12 cellular contexts compared by ENCODE assay signal in the genomic region with DNA sequence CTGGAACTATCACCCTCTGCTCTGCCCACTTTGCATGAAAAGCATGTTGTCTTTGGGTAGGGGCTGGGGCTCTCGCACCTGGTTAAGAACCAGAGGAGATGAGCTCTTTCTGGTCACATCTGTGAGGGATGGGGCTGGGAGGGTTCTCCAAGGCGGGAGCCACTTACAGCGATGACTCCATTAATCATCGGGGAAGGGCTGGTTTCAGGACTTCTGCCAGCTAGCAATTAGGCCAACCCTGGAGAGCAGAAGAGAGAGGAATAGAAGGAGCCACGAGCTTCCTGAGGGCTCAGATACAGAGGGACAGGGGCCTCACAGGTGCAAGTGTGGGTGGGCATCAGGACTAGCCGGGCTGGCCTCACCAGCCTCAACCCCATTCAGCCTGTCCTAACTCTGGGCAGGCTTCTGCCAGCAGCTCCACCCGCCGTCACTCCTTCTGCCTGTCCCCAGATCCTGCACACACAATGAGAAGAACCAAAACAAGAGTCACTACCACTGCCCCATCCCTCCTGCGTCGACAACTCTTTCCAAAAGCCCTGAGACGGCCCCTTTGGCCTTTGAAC. TPM values are rescaled to one million over a fixed set of nuclear protein-coding genes. Genes with fewer than 3 reads are reported as not detected.
DNase-seq lines count a peak whose midpoint lies in the region; ATAC-seq and TF ChIP-seq lines count a peak whose summit lies in the region.
"Had no signal": no experiment of that assay in that cellular context is flagged by ENCODE, and none has a peak within 500 bp of the region (broad histone marks: within the 10 kb centered on the region; RNA-seq: fewer than 3 reads in every experiment).

No MANE protein-coding gene starts in this region.

- intact Hi-C loops in heart right ventricle (cut with DNase I) (no loop called here), stomach (cut with DNase I; ENCODE audit: low total_unique reads) (no loop called here)

- H3K9me3 ChIP-seq in heart right ventricle: no peaks in the 10 kb centered on the region
- no peaks in the 10 kb centered on the region for H3K9me3 ChIP-seq in stomach
- H3K9me3 ChIP-seq: neutrophil had no signal

- TF ChIP-seq EP300 in stomach (IDR thresholded peaks at IDR 0.05): no peak

- TF ChIP-seq POLR2A in stomach (IDR thresholded peaks at IDR 0.05): no peak

- TF ChIP-seq CTCF in RWPE1 (conservative IDR thresholded peaks at IDR 0.05; ENCODE audit: low read depth) (no peak), heart right ventricle (IDR thresholded peaks at IDR 0.05) (no peak), stomach (IDR thresholded peaks at IDR 0.05) (no peak)

- H3K36me3 ChIP-seq in heart right ventricle (peaks cover 0 to 35% (median 11%) of the 10 kb centered on the region in 9 donors), stomach (peaks cover 3 to 33% (median 18%) of the 10 kb centered on the region in 4 donors)
- H3K36me3 ChIP-seq: neutrophil had no signal

- POLR2A ChIA-PET in RWPE1 (lab: Yijun Ruan, JAX; ENCODE audit: low non-redundant PET): no interaction called here

- H3K4me3 ChIP-seq in heart right ventricle (peak overlapping the region in 2 of 10 donors; percentile 0 to 54), stomach (no peak overlapping the region)

- WGBS in heart right ventricle, 2 donors: 43 to 46% methylated on average over 11 of the region's 11 CpGs
- WGBS in stomach, 5 donors: 57 to 79% (median 67%) methylated on average over 10 to 11 of the region's 11 CpGs

- CTCF ChIA-PET in RWPE1 (lab: Yijun Ruan, JAX): interaction anchor here (0.6 to 2.8 kb wide), 3 partner anchors 14 to 32 kb away, joined by 3 to 13 read pairs (median 3); no protein-coding TSS in a partner anchor

- DNase-seq in DMS 273 (lab: John Stamatoyannopoulos, UW; ENCODE audit: unreplicated experiment): peak; percentile 52
- DNase-seq in DMS 273 treated with DMSO at 0.1 percent for 48 hours (lab: John Stamatoyannopoulos, UW): no peak
- no peak for DNase-seq in RWPE1 (ENCODE audit: low spot score)
- DNase-seq in heart right ventricle: peak in 1 of 2 donors; percentile 29
- no peak for DNase-seq in stomach

- H3K27me3 ChIP-seq in heart right ventricle: no peaks in the 10 kb centered on the region
- no peaks in the 10 kb centered on the region for H3K27me3 ChIP-seq in stomach
- H3K27me3 ChIP-seq: neutrophil had no signal

- H3K4me1 ChIP-seq in heart right ventricle: peaks cover 35 to 80% (median 69%) of the 10 kb centered on the region in 9 donors
- H3K4me1 ChIP-seq in stomach: peaks cover 0 to 50% (median 23%) of the 10 kb centered on the region in 4 donors

- peak in 3 of 8 donors; percentile 6 to 23 (median 16) for ATAC-seq in heart right ventricle
- no peak for ATAC-seq in GM19452 (IDR thresholded peaks at IDR 0.05; ENCODE audit: unreplicated experiment)
- no peak for ATAC-seq in GM19035 (IDR thresholded peaks at IDR 0.05; ENCODE audit: unreplicated experiment)
- ATAC-seq in GM18909 (IDR thresholded peaks at IDR 0.05; ENCODE audit: poor library complexity, unreplicated experiment): no peak

- H3K27ac ChIP-seq in RWPE1 (peak overlapping the region; percentile 81), heart right ventricle (peak overlapping the region; percentile 75 to 94 (median 86)), stomach (peak overlapping the region in 4 of 5 donors; percentile 4 to 74 (median 38))
- H3K27ac ChIP-seq: 22Rv1, KMS-11, neutrophil had no signal

RNA-seq across cellular contexts. Expression of a gene that starts 8.4 kb away (rescaled TPM):
- total RNA-seq in heart right ventricle: 100 to 1,000 TPM; 101 to 274 (median 171) TPM
- 100 to 1,000 TPM; 211 to 245 TPM for polyA plus RNA-seq in heart right ventricle
- 100 to 1,000 TPM in 1 of 5 donors, 10 to 100 TPM in 4; 38.2 to 158 (median 64.6) TPM for total RNA-seq in stomach
- polyA plus RNA-seq in stomach: 10 to 100 TPM in 1 of 3 donors, 1 to 10 TPM in 2; 3.8 to 83.6 (median 8.7) TPM

RNA-seq across cellular contexts. Expression of a gene that starts 43.7 kb away (rescaled TPM):
- total RNA-seq in heart right ventricle (not detected), stomach (not detected)
- polyA plus RNA-seq in heart right ventricle (not detected), stomach (under 1 TPM in 1 of 3 donors, not detected in 2; 0.33 TPM)
- total RNA-seq: glomerular endothelial cell had no signal
